In genomic region chr15:66409565-66410108, GRCh38 we compare ENCODE assay signal across 1 cellular context.
TF ChIP-seq lines count a peak whose summit lies in the region.

No MANE protein-coding gene starts in this region.

TF ChIP-seq in GM23338, 12 proteins besides CTCF, POLR2A, EP300 and RAD21 (continued from another document):
- TF ChIP-seq CREB1 (CRISPR knock-in tag; IDR thresholded peaks at IDR 0.05; ENCODE audit: low read depth) = no peak
- no peak for TF ChIP-seq EZH2 (IDR thresholded peaks at IDR 0.05; ENCODE audit: low read depth, unreplicated experiment)
- no peak for TF ChIP-seq ZNF114 (CRISPR knock-in tag; IDR thresholded peaks at IDR 0.05)
- TF ChIP-seq ETS1 (IDR thresholded peaks at IDR 0.05) = no peak
- no peak for TF ChIP-seq EZH2phosphoT487 (IDR thresholded peaks at IDR 0.05; ENCODE audit: unreplicated experiment)
- no peak for TF ChIP-seq STAT1 (IDR thresholded peaks at IDR 0.05; ENCODE audit: unreplicated experiment)
- no peak for TF ChIP-seq ZNF462 (CRISPR knock-in tag; IDR thresholded peaks at IDR 0.05)
TF ChIP-seq in GM23338: peak in this region for 0.
